Comparison of ENCODE assay signal across 8 cellular contexts in genomic region chr1:111754964-111755320, GRCh38. TPM values are rescaled to one million over a fixed set of nuclear protein-coding genes. Genes with fewer than 3 reads are reported as not detected.
DNase-seq lines count a peak whose midpoint lies in the region; ATAC-seq, FAIRE-seq and TF ChIP-seq lines count a peak whose summit lies in the region.

No MANE protein-coding gene starts in this region.

- no peaks in the 10 kb centered on the region for H3K27me3 ChIP-seq in AG04450 (ENCODE audit: control insufficient read depth, insufficient read depth, low read length)

- ATAC-seq in left colon, result peak; percentile 39

- no peak for FAIRE-seq in GM18507 (lab: Jason Lieb, UNC)

- TF ChIP-seq CTCF in AG04450 (IDR thresholded peaks at IDR 0.05; ENCODE audit: low read depth, low read length) (no peak), cardiac fibroblast (IDR thresholded peaks at IDR 0.05; ENCODE audit: low read depth, low read length) (no peak)

- intact Hi-C loops in left colon (cut with DNase I, micrococcal nuclease), result no loop called here

- H3K27ac ChIP-seq in AG04450 (ENCODE audit: low read depth, low read length), result peak overlapping the region; percentile 96

- POLR2A ChIA-PET in AG04450 (lab: Yijun Ruan, JAX), result interaction anchor here (0.7 to 1.4 kb wide), 3 partner anchors 16 to 292 kb away, joined by 3 to 4 read pairs (median 4); partner anchors contain the start of gene INKA2

- H3K4me3 ChIP-seq in AG04450 (ENCODE audit: low read depth, low read length) (peak overlapping the region; percentile 92), cardiac fibroblast (replicated peaks in 1 of 2; ENCODE audit: low read depth in 2 of 2, low read length in 2 of 2) (peak overlapping the region; percentile 83 to 87)

- DNase-seq in AG04450 (ENCODE audit: low read depth, low spot score) (no peak), GM18507 (ENCODE audit: extremely low spot score, insufficient read length, low read depth) (peak; percentile 12), HPDE6-E6E7 (ENCODE audit: extremely low spot score) (peak; percentile 29), RPMI8226 (peak; percentile 44), cardiac fibroblast (ENCODE audit: low read depth in 2 of 2) (peak; percentile 79 to 82), left colon (peak in 1 of 2 donors; percentile 65), activated gamma-delta T cell (lab: John Stamatoyannopoulos, UW) (no peak)
- DNase-seq in stimulated activated CD4-positive, alpha-beta T cell treated with anti-CD3 and anti-CD28 coated beads, Interleukin-4, amount 100 ng/mL, for 4 hours, result peak; percentile 19 to 25

- CTCF ChIA-PET in AG04450 (lab: Charles Lee), result interaction anchor here (0.6 to 4.6 kb wide), 29 partner anchors 9 to 305 kb away, joined by 3 to 48 read pairs (median 3); partner anchors contain the start of genes ADORA3, INKA2 and TMIGD3

- no peaks in the 10 kb centered on the region; the same call in 1 of the 2 replicates for H3K9me3 ChIP-seq in AG04450 (ENCODE audit: control insufficient read depth, insufficient read depth, low read length)

RNA-seq across cellular contexts. Expression of gene DDX20, which starts 0.8 kb away (rescaled TPM):
- 8.2 and 12.3 TPM in 2 replicates for polyA plus RNA-seq in AG04450 (2011; rRNA removed)
- 7.4 and 13.5 TPM in 2 replicates for polyA minus RNA-seq in AG04450 (2011; rRNA and poly(A)+ RNA removed)
- total RNA-seq in left colon, result 1 to 10 TPM; 6.1 to 6.7 TPM

RNA-seq across cellular contexts. Expression of gene INKA2, which starts 15.7 kb away (rescaled TPM):
- polyA plus RNA-seq in AG04450 (2011; rRNA removed), result 2.3 and 2.7 TPM in 2 replicates
- 4.0 and 5.8 TPM in 2 replicates for polyA minus RNA-seq in AG04450 (2011; rRNA and poly(A)+ RNA removed)
- 1 to 10 TPM; 3.2 to 6.2 TPM for total RNA-seq in left colon

Comparison
In these comparisons a context has a peak if more than half of its experiments do, and no peak if none do; other contexts are left out.
1. DNase-seq: peak in GM18507 (single experiment), HPDE6-E6E7 (single experiment), RPMI8226 (single experiment), cardiac fibroblast (2 of 2) and stimulated activated CD4-positive, alpha-beta T cell treated with anti-CD3 and anti-CD28 coated beads, Interleukin-4, amount 100 ng/mL, for 4 hours (2 of 2); none in AG04450 (single experiment) and activated gamma-delta T cell (single experiment).